ENCODE assay signal across 1 cellular context in the genomic region with DNA sequence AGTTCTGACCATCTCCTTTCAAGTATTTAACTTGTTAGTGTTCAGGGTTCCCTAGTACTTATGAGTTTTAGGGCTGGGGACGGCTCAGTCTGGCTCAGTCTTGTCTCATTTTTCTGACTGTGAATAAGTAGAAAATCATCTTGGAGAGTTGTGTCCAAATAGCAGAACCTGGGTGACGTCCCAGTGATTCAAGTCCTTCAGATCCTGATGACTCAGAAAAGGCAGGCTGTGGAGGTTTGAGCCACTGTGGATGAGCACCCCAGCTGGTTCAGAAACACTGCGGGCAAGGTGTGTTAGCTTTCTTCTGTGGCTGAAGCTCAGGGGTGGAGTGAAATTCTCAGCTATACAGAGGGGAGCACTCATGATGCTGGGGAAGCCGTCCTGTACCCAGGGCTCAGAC.
TF ChIP-seq lines count a peak whose summit lies in the region.

No MANE protein-coding gene starts in this region.

TF ChIP-seq in IMR-90, 13 proteins besides CTCF, POLR2A, EP300 and RAD21 (continued from another document):
- TF ChIP-seq, protein P1, sequence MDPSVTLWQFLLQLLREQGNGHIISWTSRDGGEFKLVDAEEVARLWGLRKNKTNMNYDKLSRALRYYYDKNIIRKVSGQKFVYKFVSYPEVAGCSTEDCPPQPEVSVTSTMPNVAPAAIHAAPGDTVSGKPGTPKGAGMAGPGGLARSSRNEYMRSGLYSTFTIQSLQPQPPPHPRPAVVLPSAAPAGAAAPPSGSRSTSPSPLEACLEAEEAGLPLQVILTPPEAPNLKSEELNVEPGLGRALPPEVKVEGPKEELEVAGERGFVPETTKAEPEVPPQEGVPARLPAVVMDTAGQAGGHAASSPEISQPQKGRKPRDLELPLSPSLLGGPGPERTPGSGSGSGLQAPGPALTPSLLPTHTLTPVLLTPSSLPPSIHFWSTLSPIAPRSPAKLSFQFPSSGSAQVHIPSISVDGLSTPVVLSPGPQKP (IDR thresholded peaks at IDR 0.05; ENCODE audit: borderline replicate concordance, low read depth, low read length): no peak
